Comparison of ENCODE assay signal across 1 cellular context in the genomic region with DNA sequence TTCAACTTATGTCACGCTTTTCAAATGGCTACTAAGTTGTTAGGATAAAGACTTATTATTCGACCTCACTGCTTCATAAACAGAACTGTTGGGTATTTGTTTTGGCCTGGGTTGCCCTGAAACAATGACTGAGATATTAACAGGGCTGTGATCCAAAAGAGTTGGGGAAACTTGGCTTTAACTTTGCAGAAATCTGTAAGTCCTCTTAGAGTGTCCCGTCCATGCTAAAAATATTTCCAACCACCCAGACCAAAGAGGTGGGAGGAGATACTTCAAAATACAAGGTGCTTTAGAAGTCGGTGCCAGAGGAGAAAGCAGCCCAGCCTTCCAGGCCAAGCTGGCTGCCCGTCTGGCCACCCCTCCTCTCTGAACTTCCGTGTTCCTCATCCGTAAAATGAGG.
TF ChIP-seq lines count a peak whose summit lies in the region.

No MANE protein-coding gene starts in this region.

TF ChIP-seq in A549, 52 proteins besides CTCF, POLR2A, EP300 and RAD21 (continued from another document):
- TF ChIP-seq, protein P1, sequence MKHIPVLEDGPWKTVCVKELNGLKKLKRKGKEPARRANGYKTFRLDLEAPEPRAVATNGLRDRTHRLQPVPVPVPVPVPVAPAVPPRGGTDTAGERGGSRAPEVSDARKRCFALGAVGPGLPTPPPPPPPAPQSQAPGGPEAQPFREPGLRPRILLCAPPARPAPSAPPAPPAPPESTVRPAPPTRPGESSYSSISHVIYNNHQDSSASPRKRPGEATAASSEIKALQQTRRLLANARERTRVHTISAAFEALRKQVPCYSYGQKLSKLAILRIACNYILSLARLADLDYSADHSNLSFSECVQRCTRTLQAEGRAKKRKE (CRISPR knock-in tag; IDR thresholded peaks at IDR 0.05; ENCODE audit: low read depth) = no peak
- TF ChIP-seq EHF (CRISPR knock-in tag; IDR thresholded peaks at IDR 0.05) (no peak), MYC (IDR thresholded peaks at IDR 0.05; ENCODE audit: borderline replicate concordance, low read length) (no peak), HDAC2 (IDR thresholded peaks at IDR 0.05) (no peak), CBX8 (IDR thresholded peaks at IDR 0.05) (no peak), HOXB5 (CRISPR knock-in tag; IDR thresholded peaks at IDR 0.05) (no peak), BHLHE40 (IDR thresholded peaks at IDR 0.05; ENCODE audit: low read depth, low read length) (no peak), PHF8 (IDR thresholded peaks at IDR 0.05; ENCODE audit: borderline replicate concordance, low read depth) (no peak)
- TF ChIP-seq, protein P2, sequence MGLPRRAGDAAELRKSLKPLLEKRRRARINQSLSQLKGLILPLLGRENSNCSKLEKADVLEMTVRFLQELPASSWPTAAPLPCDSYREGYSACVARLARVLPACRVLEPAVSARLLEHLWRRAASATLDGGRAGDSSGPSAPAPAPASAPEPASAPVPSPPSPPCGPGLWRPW (IDR thresholded peaks at IDR 0.05) = no peak
- TF ChIP-seq, protein P3, sequence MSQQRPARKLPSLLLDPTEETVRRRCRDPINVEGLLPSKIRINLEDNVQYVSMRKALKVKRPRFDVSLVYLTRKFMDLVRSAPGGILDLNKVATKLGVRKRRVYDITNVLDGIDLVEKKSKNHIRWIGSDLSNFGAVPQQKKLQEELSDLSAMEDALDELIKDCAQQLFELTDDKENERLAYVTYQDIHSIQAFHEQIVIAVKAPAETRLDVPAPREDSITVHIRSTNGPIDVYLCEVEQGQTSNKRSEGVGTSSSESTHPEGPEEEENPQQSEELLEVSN (IDR thresholded peaks at IDR 0.05; ENCODE audit: borderline replicate concordance, low read depth) = no peak
TF ChIP-seq in A549: peak in this region for 0.
